In genomic region chr5:168931638-168932345, GRCh38 we compare ENCODE assay signal across 13 cellular contexts.
DNase-seq lines count a peak whose midpoint lies in the region; ATAC-seq and TF ChIP-seq lines count a peak whose summit lies in the region.
"Had no signal": no experiment of that assay in that cellular context is flagged by ENCODE, and none has a peak within 500 bp of the region (broad histone marks: within the 10 kb centered on the region; RNA-seq: fewer than 3 reads in every experiment).

No MANE protein-coding gene starts in this region.

- no peak overlapping the region for H2AFZ ChIP-seq in PC-3 (ENCODE audit: low read length)

- H3K27me3 Mint-ChIP-seq in activated T-cell treated with anti-CD3 and anti-CD28 coated beads, Interleukin-2, amount 50 U/mL, for 72 hours (ENCODE audit: low read depth): peaks cover 19% of the 10 kb centered on the region
- H3K27me3 Mint-ChIP-seq in endothelial cell (ENCODE audit: unreplicated experiment): no peaks in the 10 kb centered on the region
- peaks cover 2% of the 10 kb centered on the region for H3K27me3 Mint-ChIP-seq in activated T-helper 1 cell treated with anti-CD3 and anti-CD28 coated beads, Interleukin-12 subunit alpha, Interleukin-12 subunit beta, Interleukin-2, Interleukin-4 antibody, amounts not matched to agents 30 ng/mL and 10 ng/mL and 1 ng/mL, durations not matched to agents 14 hours and 24 hours and 36 hours (ENCODE audit: insufficient read depth)

- no peak overlapping the region for H3K4me3 Mint-ChIP-seq in activated T-cell treated with anti-CD3 and anti-CD28 coated beads, Interleukin-2, amount 50 U/mL, for 72 hours
- no peak overlapping the region for H3K4me3 Mint-ChIP-seq in endothelial cell (ENCODE audit: unreplicated experiment)
- no peak overlapping the region for H3K4me3 Mint-ChIP-seq in activated T-helper 1 cell treated with anti-CD3 and anti-CD28 coated beads, Interleukin-12 subunit alpha, Interleukin-12 subunit beta, Interleukin-2, Interleukin-4 antibody, amounts not matched to agents 30 ng/mL and 10 ng/mL and 1 ng/mL, durations not matched to agents 14 hours and 24 hours and 36 hours
- H3K4me3 Mint-ChIP-seq: activated naive CD8-positive, alpha-beta T cell had no signal

- BruUV-seq in PC-3 (replicated peaks; lab: Mats Ljungman, UMichigan): no TSS peak

- ATAC-seq in activated T-cell treated with anti-CD3 and anti-CD28 coated beads, Interleukin-2, amount 50 U/mL, for 72 hours (replicated peaks in 1 of 2): peak; percentile 89 to 95
- ATAC-seq in thoracic aorta (ENCODE audit: insufficient number of reproducible peaks, low FRiP score, low read depth) (peak; percentile 59), PC-3 (no peak)

- H3K9me3 Mint-ChIP-seq in activated T-cell treated with anti-CD3 and anti-CD28 coated beads, Interleukin-2, amount 50 U/mL, for 72 hours: peaks cover 0 to 1% of the 10 kb centered on the region in 2 donors
- no peaks in the 10 kb centered on the region for H3K9me3 Mint-ChIP-seq in endothelial cell (ENCODE audit: unreplicated experiment)
- no peaks in the 10 kb centered on the region for H3K9me3 Mint-ChIP-seq in activated T-helper 1 cell treated with anti-CD3 and anti-CD28 coated beads, Interleukin-12 subunit alpha, Interleukin-12 subunit beta, Interleukin-2, Interleukin-4 antibody, amounts not matched to agents 30 ng/mL and 10 ng/mL and 1 ng/mL, durations not matched to agents 14 hours and 24 hours and 36 hours

- no peak overlapping the region for H3K27ac Mint-ChIP-seq in activated T-cell treated with anti-CD3 and anti-CD28 coated beads, Interleukin-2, amount 50 U/mL, for 72 hours
- no peak overlapping the region for H3K27ac Mint-ChIP-seq in endothelial cell (ENCODE audit: unreplicated experiment)
- no peak overlapping the region for H3K27ac Mint-ChIP-seq in activated T-helper 1 cell treated with anti-CD3 and anti-CD28 coated beads, Interleukin-12 subunit alpha, Interleukin-12 subunit beta, Interleukin-2, Interleukin-4 antibody, amounts not matched to agents 30 ng/mL and 10 ng/mL and 1 ng/mL, durations not matched to agents 14 hours and 24 hours and 36 hours
- H3K27ac Mint-ChIP-seq: activated naive CD8-positive, alpha-beta T cell had no signal

- TF ChIP-seq CTCF in fibroblast of pulmonary artery (IDR thresholded peaks at IDR 0.05; ENCODE audit: low read length, missing control alignments): no peak
- no peak for TF ChIP-seq CTCF in thoracic aorta (IDR thresholded peaks at IDR 0.05)
- TF ChIP-seq CTCF in PC-3 (conservative IDR thresholded peaks at IDR 0.05; ENCODE audit: low read depth, low read length): no peak
- TF ChIP-seq CTCF in endothelial cell (IDR thresholded peaks at IDR 0.05; ENCODE audit: unreplicated experiment): no peak

- no peak overlapping the region for H3K4me3 ChIP-seq in fibroblast of pulmonary artery (replicated peaks; ENCODE audit: low read depth, low read length)
- no peak overlapping the region for H3K4me3 ChIP-seq in thoracic aorta
- no peak overlapping the region for H3K4me3 ChIP-seq in PC-3 (ENCODE audit: low read length)
- H3K4me3 ChIP-seq: thyroid gland had no signal

- H3F3A ChIP-seq in PC-3 (ENCODE audit: low read length, unreplicated experiment): no peaks in the 10 kb centered on the region

- CTCF ChIA-PET in PC-3 (lab: Charles Lee): no interaction called here

- H3K9me3 ChIP-seq in thoracic aorta: no peaks in the 10 kb centered on the region
- no peaks in the 10 kb centered on the region for H3K9me3 ChIP-seq in PC-3 (ENCODE audit: low read length)
- H3K9me3 ChIP-seq: thyroid gland had no signal

- H3K4me1 Mint-ChIP-seq in activated T-cell treated with anti-CD3 and anti-CD28 coated beads, Interleukin-2, amount 50 U/mL, for 72 hours (ENCODE audit: low read depth): peaks cover 11% of the 10 kb centered on the region
- H3K4me1 Mint-ChIP-seq in endothelial cell (ENCODE audit: unreplicated experiment): no peaks in the 10 kb centered on the region
- no peaks in the 10 kb centered on the region for H3K4me1 Mint-ChIP-seq in activated T-helper 1 cell treated with anti-CD3 and anti-CD28 coated beads, Interleukin-12 subunit alpha, Interleukin-12 subunit beta, Interleukin-2, Interleukin-4 antibody, amounts not matched to agents 30 ng/mL and 10 ng/mL and 1 ng/mL, durations not matched to agents 14 hours and 24 hours and 36 hours (ENCODE audit: low read depth)

- no peaks in the 10 kb centered on the region for H4K20me1 ChIP-seq in PC-3 (ENCODE audit: low read length)

- POLR2A ChIA-PET in PC-3 (lab: Charles Lee; ENCODE audit: unreplicated experiment): no interaction called here

- H3K27ac ChIP-seq in thoracic aorta (no peak overlapping the region), PC-3 (ENCODE audit: low read length) (no peak overlapping the region)
- H3K27ac ChIP-seq: KMS-11, thyroid gland, WERI-Rb-1 had no signal

- H3K27me3 ChIP-seq in thoracic aorta (replicated peaks; ENCODE audit: insufficient read depth) (no peaks in the 10 kb centered on the region), PC-3 (ENCODE audit: low read length) (peaks cover 49% of the 10 kb centered on the region)
- H3K27me3 ChIP-seq: thyroid gland had no signal

- H3K9me2 ChIP-seq in PC-3 (replicated peaks; ENCODE audit: low read length): no peaks in the 10 kb centered on the region

- H3K36me3 Mint-ChIP-seq in activated T-cell treated with anti-CD3 and anti-CD28 coated beads, Interleukin-2, amount 50 U/mL, for 72 hours (ENCODE audit: insufficient read depth in 2 of 2): no peaks in the 10 kb centered on the region
- no peaks in the 10 kb centered on the region for H3K36me3 Mint-ChIP-seq in endothelial cell (ENCODE audit: low read depth, unreplicated experiment)
- H3K36me3 Mint-ChIP-seq in activated T-helper 1 cell treated with anti-CD3 and anti-CD28 coated beads, Interleukin-12 subunit alpha, Interleukin-12 subunit beta, Interleukin-2, Interleukin-4 antibody, amounts not matched to agents 30 ng/mL and 10 ng/mL and 1 ng/mL, durations not matched to agents 14 hours and 24 hours and 36 hours (ENCODE audit: low read depth): no peaks in the 10 kb centered on the region
- H3K36me3 Mint-ChIP-seq: activated naive CD8-positive, alpha-beta T cell had no signal

- H3K4me2 ChIP-seq in PC-3 (ENCODE audit: low read length): no peak overlapping the region
- H3K4me2 ChIP-seq: KMS-11 had no signal

- intact Hi-C loops in PC-3 (cut with micrococcal nuclease): no loop called here
- intact Hi-C loops in activated T-helper 1 cell treated with anti-CD3 and anti-CD28 coated beads, Interleukin-12 subunit alpha, Interleukin-12 subunit beta, Interleukin-2, Interleukin-4 antibody, amounts not matched to agents 30 ng/mL and 10 ng/mL and 1 ng/mL, durations not matched to agents 14 hours and 24 hours and 36 hours (cut with micrococcal nuclease): no loop called here

- H3K36me3 ChIP-seq in thoracic aorta: no peaks in the 10 kb centered on the region
- H3K36me3 ChIP-seq in PC-3 (ENCODE audit: low read depth, low read length): no peaks in the 10 kb centered on the region
- H3K36me3 ChIP-seq: thyroid gland, WERI-Rb-1 had no signal

- no peaks in the 10 kb centered on the region for H3K4me1 ChIP-seq in thoracic aorta (ENCODE audit: control insufficient read depth in 1 of 2, low read depth in 2 of 2)
- H3K4me1 ChIP-seq in PC-3 (ENCODE audit: insufficient read depth, low read length): no peaks in the 10 kb centered on the region

- no peak for DNase-seq in activated T-cell treated with anti-CD3 and anti-CD28 coated beads, Interleukin-2, amount 50 U/mL, for 72 hours
- DNase-seq in activated T-cell treated with anti-CD3 and anti-CD28 coated beads, Interleukin-2, amount 50 U/mL, for 48 hours: no peak
- DNase-seq in M059J (ENCODE audit: low read depth) (peak; percentile 10), fibroblast of pulmonary artery (ENCODE audit: low read depth) (peak; percentile 55), thoracic aorta (ENCODE audit: low spot score) (no peak), PC-3 (no peak), endothelial cell (ENCODE audit: low spot score) (no peak)
- DNase-seq in activated T-helper 1 cell treated with anti-CD3 and anti-CD28 coated beads, Interleukin-12 subunit alpha, Interleukin-12 subunit beta, Interleukin-2, Interleukin-4 antibody, amounts not matched to agents 30 ng/mL and 10 ng/mL and 1 ng/mL, durations not matched to agents 14 hours and 24 hours and 36 hours (ENCODE audit: low spot score): no peak
- DNase-seq: foreskin melanocyte, WERI-Rb-1 had no signal

- H3K9ac ChIP-seq in PC-3 (ENCODE audit: low read length): no peak overlapping the region
- H3K9ac ChIP-seq: KMS-11 had no signal

- H3K79me2 ChIP-seq in PC-3 (ENCODE audit: low read length): no peaks in the 10 kb centered on the region

Comparison
In these comparisons a context has a peak if more than half of its experiments do, and no peak if none do; other contexts are left out.
1. DNase-seq: peak in M059J (single experiment) and fibroblast of pulmonary artery (single experiment); none in activated T-cell treated with anti-CD3 and anti-CD28 coated beads, Interleukin-2, amount 50 U/mL, for 72 hours (0 of 2), activated T-cell treated with anti-CD3 and anti-CD28 coated beads, Interleukin-2, amount 50 U/mL, for 48 hours (0 of 2), thoracic aorta (single experiment), PC-3 (single experiment), endothelial cell (single experiment) and activated T-helper 1 cell treated with anti-CD3 and anti-CD28 coated beads, Interleukin-12 subunit alpha, Interleukin-12 subunit beta, Interleukin-2, Interleukin-4 antibody, amounts not matched to agents 30 ng/mL and 10 ng/mL and 1 ng/mL, durations not matched to agents 14 hours and 24 hours and 36 hours (single experiment).